In genomic region chr3:101942356-101942755, GRCh38 we compare ENCODE assay signal across 14 cellular contexts.
A peak's percentile ranks its signal among the peaks of the same experiment; 100 is the strongest.
DNase-seq lines count a peak whose midpoint lies in the region; ATAC-seq, FAIRE-seq and TF ChIP-seq lines count a peak whose summit lies in the region.
"Had no signal": no experiment of that assay in that cellular context is flagged by ENCODE, and none has a peak within 500 bp of the region (broad histone marks: within the 10 kb centered on the region; RNA-seq: fewer than 3 reads in every experiment).

No MANE protein-coding gene starts in this region.

- H3K4me2 ChIP-seq in mammary epithelial cell (ENCODE audit: insufficient read depth, low read depth, low read length): no peak overlapping the region

- H3K27ac ChIP-seq in mammary epithelial cell (ENCODE audit: insufficient read depth, low read depth, low read length) (no peak overlapping the region), subcutaneous abdominal adipose tissue (ENCODE audit: low read depth, low read length) (peak overlapping the region; percentile 7), small intestine (ENCODE audit: low read depth in 1 of 2, low read length in 1 of 2) (no peak overlapping the region), caudate nucleus (ENCODE audit: low read depth, low read length) (no peak overlapping the region), body of pancreas (no peak overlapping the region)
- H3K27ac ChIP-seq: suprapubic skin had no signal

- DNase-seq in mammary epithelial cell (no peak), MCF 10A (ENCODE audit: unreplicated experiment) (no peak), OCI-M1 (lab: John Stamatoyannopoulos, UW) (peak; percentile 65), fibroblast of mammary gland (ENCODE audit: low read depth) (peak; percentile 27), small intestine (no peak), caudate nucleus (lab: John Stamatoyannopoulos, UW) (no peak), body of pancreas (no peak)
- DNase-seq: activated CD4-positive, CD25-positive, alpha-beta regulatory T cell; activated naive CD4-positive, alpha-beta T cell; effector CD8-positive, alpha-beta T cell; NCI-H82; nephron progenitor cell had no signal

- H3K27me3 ChIP-seq in mammary epithelial cell (ENCODE audit: insufficient read depth, low read length) (no peaks in the 10 kb centered on the region), subcutaneous abdominal adipose tissue (ENCODE audit: control insufficient read depth in 5 of 5, insufficient read depth in 4 of 5, low read length in 5 of 5) (no peaks in the 10 kb centered on the region), small intestine (ENCODE audit: control insufficient read depth in 2 of 2, insufficient read depth in 2 of 2, low read length in 2 of 2) (no peaks in the 10 kb centered on the region), body of pancreas (no peaks in the 10 kb centered on the region)
- H3K27me3 ChIP-seq: suprapubic skin had no signal

- in situ Hi-C loops in mammary epithelial cell (cut with MboI; ENCODE audit: low sequenced_read_pairs in 2 of 2): no loop called here

- dilution Hi-C loops in mammary epithelial cell (cut with HindIII; ENCODE audit: low sequenced_read_pairs): no loop called here

- H3K9me3 ChIP-seq in mammary epithelial cell (replicated peaks; ENCODE audit: insufficient read depth, low read length): no peaks in the 10 kb centered on the region
- no peaks in the 10 kb centered on the region for H3K9me3 ChIP-seq in subcutaneous abdominal adipose tissue (ENCODE audit: control insufficient read depth in 5 of 5, low read length in 5 of 5)
- no peaks in the 10 kb centered on the region for H3K9me3 ChIP-seq in small intestine (ENCODE audit: control insufficient read depth, low read depth)
- no peaks in the 10 kb centered on the region for H3K9me3 ChIP-seq in body of pancreas
- H3K9me3 ChIP-seq: suprapubic skin had no signal

- H4K20me1 ChIP-seq in mammary epithelial cell (ENCODE audit: insufficient read depth, low read length): no peaks in the 10 kb centered on the region

- no peaks in the 10 kb centered on the region for H3K79me2 ChIP-seq in mammary epithelial cell (ENCODE audit: insufficient read depth, low read length)

- TF ChIP-seq POLR2A in body of pancreas (IDR thresholded peaks at IDR 0.05): no peak

- WGBS in mammary epithelial cell (ENCODE audit: low coverage, missing lambda C conversion rate): 94% methylated on average over 2 of the region's 2 CpGs
- 42 to 65% (median 42%) methylated on average over 2 of the region's 2 CpGs for whole genome bisulfite sequencing in small intestine, 3 donors
- WGBS in body of pancreas, 2 donors: 13 to 43% methylated on average over 2 of the region's 2 CpGs

- H3K4me1 ChIP-seq in mammary epithelial cell (ENCODE audit: insufficient read depth, low read length) (peaks cover 18% of the 10 kb centered on the region), subcutaneous abdominal adipose tissue (ENCODE audit: control insufficient read depth in 5 of 5, insufficient read depth in 5 of 5, low read length in 5 of 5) (peaks cover 2 to 34% (median 25%) of the 10 kb centered on the region in 5 donors), small intestine (ENCODE audit: control insufficient read depth in 2 of 2, insufficient read depth in 1 of 2, low read depth in 1 of 2, low read length in 1 of 2) (peaks cover 0 to 5% of the 10 kb centered on the region in 2 donors), body of pancreas (no peaks in the 10 kb centered on the region)

- ATAC-seq in body of pancreas: no peak

- no peaks in the 10 kb centered on the region for H3K4me1 Mint-ChIP-seq in MCF 10A (ENCODE audit: insufficient read depth, unreplicated experiment)

- no peaks in the 10 kb centered on the region for H3K27me3 Mint-ChIP-seq in MCF 10A (ENCODE audit: insufficient read depth, unreplicated experiment)

- H3K36me3 ChIP-seq in mammary epithelial cell (ENCODE audit: insufficient read depth, low read length) (no peaks in the 10 kb centered on the region), subcutaneous abdominal adipose tissue (ENCODE audit: control insufficient read depth in 5 of 5, insufficient read depth in 5 of 5, low read length in 5 of 5) (no peaks in the 10 kb centered on the region), small intestine (ENCODE audit: control insufficient read depth in 2 of 2, insufficient read depth in 2 of 2, low read length in 2 of 2) (no peaks in the 10 kb centered on the region), body of pancreas (replicated peaks in 1 of 2; ENCODE audit: insufficient read depth in 1 of 2, low read depth in 2 of 2) (no peaks in the 10 kb centered on the region)
- H3K36me3 ChIP-seq: suprapubic skin had no signal

- FAIRE-seq in small intestine (lab: Jason Lieb, UNC): no peak

- BruUV-seq in mammary epithelial cell (replicated peaks; lab: Mats Ljungman, UMichigan): no TSS peak
- no TSS peak for BruUV-seq in MCF 10A (replicated peaks; lab: Mats Ljungman, UMichigan)

- CTCF ChIA-PET in mammary epithelial cell (lab: Charles Lee; ENCODE audit: low non-redundant PET) (no interaction called here), MCF 10A (lab: Yijun Ruan, JAX) (interaction anchor here (0.8 kb wide), 1 partner anchor 10 kb away, joined by 3 read pairs; no protein-coding TSS in a partner anchor)

- POLR2A ChIA-PET in MCF 10A (lab: Yijun Ruan, JAX): no interaction called here

- H3K4me3 ChIP-seq in mammary epithelial cell (replicated peaks in 1 of 3; ENCODE audit: insufficient read depth in 1 of 3, low read depth in 2 of 3, low read length in 3 of 3) (no peak overlapping the region), fibroblast of mammary gland (ENCODE audit: control insufficient read depth, low read depth, low read length) (no peak overlapping the region), subcutaneous abdominal adipose tissue (ENCODE audit: low read depth in 1 of 5, low read length in 5 of 5) (no peak overlapping the region), small intestine (ENCODE audit: low read depth in 1 of 2, low read length in 2 of 2) (no peak overlapping the region), body of pancreas (no peak overlapping the region)
- H3K4me3 ChIP-seq: suprapubic skin had no signal

- intact Hi-C loops in mammary epithelial cell (cut with micrococcal nuclease): no loop called here
- intact Hi-C loops in MCF 10A (cut with micrococcal nuclease): no loop called here
- intact Hi-C loops in body of pancreas (cut with DNase I): no loop called here

- no peak overlapping the region for H3K4me3 Mint-ChIP-seq in MCF 10A (ENCODE audit: unreplicated experiment)
- H3K4me3 Mint-ChIP-seq: nephron progenitor cell had no signal

- no peak overlapping the region for H3K27ac Mint-ChIP-seq in MCF 10A (ENCODE audit: low read depth, unreplicated experiment)
- H3K27ac Mint-ChIP-seq: nephron progenitor cell had no signal

- H3K9ac ChIP-seq in mammary epithelial cell (ENCODE audit: insufficient read depth, low read length): no peak overlapping the region
- peak overlapping the region in 1 of 5 donors; percentile 6 for H3K9ac ChIP-seq in subcutaneous abdominal adipose tissue (ENCODE audit: low read length in 5 of 5)

- no peaks in the 10 kb centered on the region for H3K9me3 Mint-ChIP-seq in MCF 10A (ENCODE audit: unreplicated experiment)
- H3K9me3 Mint-ChIP-seq: nephron progenitor cell had no signal

- H2AFZ ChIP-seq in mammary epithelial cell (ENCODE audit: low read depth, low read length): peak overlapping the region; percentile 37

- no peaks in the 10 kb centered on the region for H3K36me3 Mint-ChIP-seq in MCF 10A (ENCODE audit: insufficient read depth, unreplicated experiment)

- no peak for TF ChIP-seq CTCF in mammary epithelial cell (conservative IDR thresholded peaks at IDR 0.05 in 1 of 2, IDR thresholded peaks at IDR 0.05 in 1 of 2; ENCODE audit: extremely low read depth in 1 of 2, insufficient read depth in 1 of 2, low read depth in 1 of 2, low read length in 2 of 2)
- no peak for TF ChIP-seq CTCF in MCF 10A (IDR thresholded peaks at IDR 0.05; ENCODE audit: unreplicated experiment)
- no peak for TF ChIP-seq CTCF in fibroblast of mammary gland (conservative IDR thresholded peaks at IDR 0.05; ENCODE audit: control insufficient read depth, insufficient read depth, low read depth, low read length)
- TF ChIP-seq CTCF in body of pancreas (IDR thresholded peaks at IDR 0.05): no peak

Comparison
In these comparisons a context has a peak if more than half of its experiments do, and no peak if none do; other contexts are left out.
1. DNase-seq: peak in OCI-M1 (single experiment) and fibroblast of mammary gland (single experiment); none in mammary epithelial cell (single experiment), MCF 10A (single experiment), small intestine (single experiment), caudate nucleus (0 of 61) and body of pancreas (0 of 4).